ENCODE assay signal across 10 cellular contexts in the genomic region with DNA sequence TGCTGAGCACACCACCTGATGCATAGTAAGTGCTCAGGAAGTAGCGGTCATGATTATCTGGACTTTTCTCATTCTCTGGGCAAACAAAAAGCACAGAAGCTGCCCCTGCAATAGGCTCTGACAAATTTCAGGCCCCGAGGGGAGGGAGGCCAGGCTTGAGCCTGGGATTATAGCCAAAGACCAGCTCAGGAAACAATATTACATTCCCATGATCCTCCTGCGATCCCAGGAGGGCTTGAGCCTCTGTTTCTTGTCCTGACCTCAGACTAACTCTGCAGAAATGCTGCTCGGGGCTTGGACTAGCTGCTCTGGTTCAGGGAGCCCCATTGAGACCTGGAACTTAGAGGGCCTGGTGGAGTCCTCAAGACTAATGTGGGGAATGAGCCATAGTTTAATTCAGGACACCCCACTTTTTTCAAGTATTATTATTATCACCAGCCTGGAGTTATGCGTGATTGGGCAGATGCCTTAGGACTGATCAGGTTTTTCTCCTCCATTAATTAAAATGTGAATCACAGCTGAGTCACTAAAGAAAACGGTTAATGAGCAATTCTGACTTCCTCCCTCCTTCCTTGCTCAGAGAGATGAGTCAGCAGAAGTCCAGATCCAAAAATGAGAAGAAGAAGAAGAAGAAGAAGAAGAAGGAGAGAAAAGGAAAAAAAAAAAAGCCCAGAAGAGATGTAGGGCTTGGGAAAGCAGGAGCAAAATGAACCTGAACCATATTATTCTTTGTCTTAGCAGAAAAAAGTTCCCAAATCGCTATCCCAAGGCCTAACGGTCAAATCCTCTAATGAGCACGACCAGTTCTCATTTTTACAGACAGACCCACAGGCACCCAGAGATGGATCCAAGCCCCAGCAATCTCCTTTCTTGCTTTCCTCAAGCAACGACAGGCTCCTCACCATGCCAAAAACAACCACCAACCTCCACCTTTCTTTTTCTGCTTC.
DNase-seq lines count a peak whose midpoint lies in the region; ATAC-seq lines count a peak whose summit lies in the region.
"Had no signal": no experiment of that assay in that cellular context is flagged by ENCODE, and none has a peak within 500 bp of the region (broad histone marks: within the 10 kb centered on the region; RNA-seq: fewer than 3 reads in every experiment).

No MANE protein-coding gene starts in this region.

- H3K36me3 ChIP-seq in HUES64 (ENCODE audit: insufficient read depth, low read length), result no peaks in the 10 kb centered on the region

- peaks cover 15% of the 10 kb centered on the region for H3K4me1 ChIP-seq in HUES64 (ENCODE audit: insufficient read depth, low read length)

- WGBS in HUES64, result 85% methylated on average over 9 of the region's 10 CpGs

- DNase-seq in AG08395 (ENCODE audit: low spot score) (peak; percentile 93), amniotic epithelial cell (ENCODE audit: low read depth) (peak; percentile 33), left ventricle myocardium superior (peak; percentile 36), NCI-H187 treated with DMSO at 0.1 percent for 48 hours (lab: John Stamatoyannopoulos, UW) (no peak)
- DNase-seq: activated T-cell treated with anti-CD3 and anti-CD28 coated beads, Interleukin-2, amount 50 U/mL, for 24 hours; DMS153 had no signal

- intact Hi-C loops in left ventricle myocardium superior (cut with micrococcal nuclease), result no loop called here

- H3K9ac ChIP-seq in HUES64 (ENCODE audit: low read depth, low read length), result no peak overlapping the region

- H3K9me3 ChIP-seq in HUES64 (ENCODE audit: insufficient read depth, low read depth, low read length), result 0 out of 2 replicates have a peak, but pooled peaks cover 6% of the 10 kb centered on the region

- no peak overlapping the region for H3K4me3 ChIP-seq in HUES64 (ENCODE audit: low read length)

- ATAC-seq in left ventricle myocardium superior (peak; percentile 83), GM21360 (IDR thresholded peaks at IDR 0.05; ENCODE audit: unreplicated experiment) (no peak), HG03159 (IDR thresholded peaks at IDR 0.05; ENCODE audit: unreplicated experiment) (no peak), GM18867 (IDR thresholded peaks at IDR 0.05; ENCODE audit: unreplicated experiment) (no peak)

- 0 out of 2 replicates have a peak overlapping the region, but pooled peaks have one; percentile 20 for H3K27ac ChIP-seq in HUES64 (ENCODE audit: low read depth, low read length)

- H3K27me3 ChIP-seq in HUES64 (ENCODE audit: insufficient read depth, low read length), result no peaks in the 10 kb centered on the region
